In the genomic region with DNA sequence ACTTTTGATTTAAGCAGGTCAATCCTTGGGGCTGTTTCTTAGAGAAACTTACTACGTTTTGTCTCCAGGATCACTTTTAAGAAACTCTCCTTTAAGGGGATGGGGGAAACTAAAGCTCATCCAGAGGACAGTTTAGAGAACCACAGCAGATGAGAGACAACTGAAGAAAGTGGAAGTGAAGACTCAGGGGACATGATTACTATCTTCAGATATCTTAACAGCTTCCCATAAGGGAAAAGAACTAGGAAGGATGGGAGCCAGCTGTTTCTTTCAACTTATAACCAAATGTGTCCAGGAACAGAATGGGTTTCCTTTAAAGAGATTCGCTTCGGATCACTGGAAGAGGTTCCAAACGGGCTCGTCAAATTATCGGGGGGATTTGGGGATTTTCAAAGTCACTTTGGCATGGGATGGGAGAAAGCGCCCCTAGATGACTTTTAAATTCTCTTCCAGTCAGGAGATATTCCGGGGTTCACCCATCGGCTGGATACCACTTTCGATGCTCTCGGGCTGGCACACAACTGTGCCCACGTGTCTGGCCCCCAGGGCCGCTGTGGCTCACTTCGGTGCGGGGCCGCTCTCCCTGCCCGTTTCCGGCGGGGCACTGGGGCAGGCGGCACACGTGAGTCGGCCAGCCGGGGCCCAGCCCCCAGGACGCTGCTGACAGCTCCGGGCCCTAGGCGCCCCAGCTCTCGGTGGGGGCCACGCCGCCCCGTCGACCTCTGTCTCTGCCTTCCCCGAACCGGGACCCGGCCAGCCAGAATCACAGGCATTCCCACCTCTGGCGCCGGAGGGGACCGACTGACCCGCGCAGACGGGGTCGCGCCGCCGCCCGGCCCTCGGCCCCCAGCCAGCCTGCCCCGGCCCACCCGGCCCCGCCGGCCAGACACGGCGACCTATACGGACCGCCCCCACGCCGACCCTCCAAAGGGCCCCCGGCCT, we compare ENCODE assay signal across 8 cellular contexts. TPM values are rescaled to one million over a fixed set of nuclear protein-coding genes. Genes with fewer than 3 reads are reported as not detected.
DNase-seq lines count a peak whose midpoint lies in the region; ATAC-seq and TF ChIP-seq lines count a peak whose summit lies in the region.

No MANE protein-coding gene starts in this region.

- H3K4me1 Mint-ChIP-seq in CD8-positive, alpha-beta T cell (ENCODE audit: low read depth) = peaks cover 21% of the 10 kb centered on the region

- peak in 6 of 7 experiments; percentile 16 to 67 (median 30) for DNase-seq in CD8-positive, alpha-beta T cell
- peak; percentile 42 for DNase-seq in HPDE6-E6E7 (ENCODE audit: extremely low spot score)
- peak; percentile 59 for DNase-seq in SW480 (ENCODE audit: low spot score)
- peak; percentile 76 for DNase-seq in hepatocyte (ENCODE audit: low spot score)
- DNase-seq in sciatic nerve (ENCODE audit: low spot score) = peak; percentile 72
- no peak for DNase-seq in T1000 (lab: John Stamatoyannopoulos, UW)

- H3K9me3 ChIP-seq in CD8-positive, alpha-beta T cell (ENCODE audit: low read length) = no peaks in the 10 kb centered on the region
- no peaks in the 10 kb centered on the region for H3K9me3 ChIP-seq in hepatocyte (ENCODE audit: low read depth)

- no peaks in the 10 kb centered on the region for H3K36me3 ChIP-seq in CD8-positive, alpha-beta T cell (ENCODE audit: insufficient read depth, low read length)
- no peaks in the 10 kb centered on the region for H3K36me3 ChIP-seq in hepatocyte (replicated peaks; ENCODE audit: insufficient read depth, low read depth)

- H4K20me1 ChIP-seq in hepatocyte (ENCODE audit: insufficient read depth, poor library complexity, severe bottlenecking) = peaks cover 14% of the 10 kb centered on the region

- peak overlapping the region; percentile 29 for H3K27ac ChIP-seq in CD8-positive, alpha-beta T cell (ENCODE audit: low read depth, low read length)
- peak overlapping the region; percentile 75 for H3K27ac ChIP-seq in angular gyrus (ENCODE audit: low read depth, low read length)
- H3K27ac ChIP-seq in hepatocyte = peak overlapping the region; percentile 99

- ATAC-seq in CD8-positive, alpha-beta T cell = peak; percentile 27
- ATAC-seq in GM19397 (IDR thresholded peaks at IDR 0.05; ENCODE audit: unreplicated experiment) (peak; percentile 58), sciatic nerve (peak; percentile 88)

- H3K9me3 Mint-ChIP-seq in CD8-positive, alpha-beta T cell = peaks cover 5% of the 10 kb centered on the region

- H3K9me2 ChIP-seq in hepatocyte (replicated peaks; ENCODE audit: insufficient read depth) = no peaks in the 10 kb centered on the region

- peak overlapping the region; percentile 85 for H3K4me3 Mint-ChIP-seq in CD8-positive, alpha-beta T cell

- CTCF ChIA-PET in CD8-positive, alpha-beta T cell (lab: Charles Lee) = interaction anchor here (0.5 to 1.5 kb wide), 5 partner anchors 14 to 267 kb away, joined by 3 to 4 read pairs (median 3); a partner anchor contains a TSS

- WGBS in hepatocyte (ENCODE audit: low lambda C conversion rate, missing lambda C conversion rate) = 4% methylated on average over 30 of the region's 57 CpGs

- POLR2A ChIA-PET in CD8-positive, alpha-beta T cell (lab: Charles Lee) = interaction anchor here (0.6 to 1.5 kb wide), 2 partner anchors 261 to 864 kb away, joined by 3 to 6 read pairs; a partner anchor contains a TSS

- H3K27me3 ChIP-seq in CD8-positive, alpha-beta T cell (ENCODE audit: insufficient read depth, low read length) = no peaks in the 10 kb centered on the region
- H3K27me3 ChIP-seq in hepatocyte = no peaks in the 10 kb centered on the region

- no peak for TF ChIP-seq CTCF in CD8-positive, alpha-beta T cell (IDR thresholded peaks at IDR 0.05)
- no peak for TF ChIP-seq CTCF in hepatocyte (IDR thresholded peaks at IDR 0.05; ENCODE audit: poor library complexity)

- peaks cover 10% of the 10 kb centered on the region for H3K4me1 ChIP-seq in CD8-positive, alpha-beta T cell (ENCODE audit: insufficient read depth, low read length)
- peaks cover 60% of the 10 kb centered on the region for H3K4me1 ChIP-seq in hepatocyte (ENCODE audit: insufficient read depth)

- H3K4me3 ChIP-seq in CD8-positive, alpha-beta T cell (ENCODE audit: low read depth, low read length) = peak overlapping the region; percentile 43
- H3K4me3 ChIP-seq in hepatocyte = peak overlapping the region; percentile 81

- peak overlapping the region; percentile 88 for H3K4me2 ChIP-seq in hepatocyte

- H3K36me3 Mint-ChIP-seq in CD8-positive, alpha-beta T cell = peaks cover 4% of the 10 kb centered on the region

- H3K27ac Mint-ChIP-seq in CD8-positive, alpha-beta T cell = peak overlapping the region; percentile 84

- H2AFZ ChIP-seq in hepatocyte = peak overlapping the region; percentile 78

- H3K27me3 Mint-ChIP-seq in CD8-positive, alpha-beta T cell (ENCODE audit: low read depth) = no peaks in the 10 kb centered on the region

- H3K79me2 ChIP-seq in hepatocyte = peaks cover 49% of the 10 kb centered on the region

- intact Hi-C loops in CD8-positive, alpha-beta T cell (cut with DNase I, micrococcal nuclease) = no loop called here
- intact Hi-C loops in sciatic nerve (cut with DNase I) = no loop called here

RNA-seq across cellular contexts. Expression of a gene that starts 1.0 kb away (rescaled TPM):
- total RNA-seq in CD8-positive, alpha-beta T cell = 10 to 100 TPM; 10.2 to 13.1 TPM
- total RNA-seq in hepatocyte (42.8 and 52.3 TPM in 2 replicates), sciatic nerve (48.9 TPM)
- 48.1 and 55.9 TPM in 2 replicates for polyA plus RNA-seq in hepatocyte

Comparison
In these comparisons a context has a peak if more than half of its experiments do, and no peak if none do; other contexts are left out.
1. ATAC-seq: peak in every context shown above with its lines; median percentile 88 in sciatic nerve; 58 in GM19397; 27 in CD8-positive, alpha-beta T cell.
2. H3K27ac ChIP-seq: peak in every context shown above with its lines; median percentile 99 in hepatocyte; 75 in angular gyrus; 29 in CD8-positive, alpha-beta T cell.